Comparison of ENCODE assay signal across 11 cellular contexts in genomic region chr6:166752097-166752496, GRCh38.
DNase-seq lines count a peak whose midpoint lies in the region; ATAC-seq, FAIRE-seq and TF ChIP-seq lines count a peak whose summit lies in the region.
"Had no signal": no experiment of that assay in that cellular context is flagged by ENCODE, and none has a peak within 500 bp of the region (broad histone marks: within the 10 kb centered on the region; RNA-seq: fewer than 3 reads in every experiment).

No MANE protein-coding gene starts in this region.

- no peak overlapping the region for H3K27ac Mint-ChIP-seq in glutamatergic neuron (ENCODE audit: unreplicated experiment)

- peak; percentile 95 for ATAC-seq in GM18861 (IDR thresholded peaks at IDR 0.05; ENCODE audit: unreplicated experiment)
- peak; percentile 74 for ATAC-seq in GM21515 (IDR thresholded peaks at IDR 0.05; ENCODE audit: unreplicated experiment)
- ATAC-seq in HG03064 (IDR thresholded peaks at IDR 0.05; ENCODE audit: low read depth, unreplicated experiment) = peak; percentile 94
- ATAC-seq in Right ventricle myocardium inferior = no peak

- intact Hi-C loops in Right ventricle myocardium inferior (cut with DNase I) = no loop called here

- no peak for TF ChIP-seq CTCF in glutamatergic neuron (IDR thresholded peaks at IDR 0.05; ENCODE audit: partially characterized antibody, unreplicated experiment)
- no peak for TF ChIP-seq CTCF in RWPE1 (conservative IDR thresholded peaks at IDR 0.05; ENCODE audit: low read depth)

- H3K9me3 Mint-ChIP-seq in glutamatergic neuron (ENCODE audit: unreplicated experiment) = peaks cover 17% of the 10 kb centered on the region

- CTCF ChIA-PET in RWPE1 (lab: Yijun Ruan, JAX) = no interaction called here

- no peak overlapping the region for H3K27ac ChIP-seq in RWPE1

- peaks cover 7% of the 10 kb centered on the region for H3K27me3 Mint-ChIP-seq in glutamatergic neuron (ENCODE audit: unreplicated experiment)

- H3K4me1 Mint-ChIP-seq in glutamatergic neuron (ENCODE audit: low read depth, unreplicated experiment) = peaks cover 40% of the 10 kb centered on the region

- DNase-seq in glutamatergic neuron (no peak), RWPE1 (ENCODE audit: low spot score) (no peak), GM12891 (ENCODE audit: insufficient read length, low spot score) (no peak), Right ventricle myocardium inferior (ENCODE audit: missing footprints) (no peak), NCI-H1436 treated with DMSO at 0.1 percent for 48 hours (lab: John Stamatoyannopoulos, UW) (no peak)
- DNase-seq: central memory CD4-positive, alpha-beta T cell; KBM-7; NCI-H2171 had no signal

- POLR2A ChIA-PET in RWPE1 (lab: Yijun Ruan, JAX; ENCODE audit: low non-redundant PET) = no interaction called here

- no peak for FAIRE-seq in GM12891 (lab: Jason Lieb, UNC)

- no peak for TF ChIP-seq POLR2A in GM12891 (IDR thresholded peaks at IDR 0.05; ENCODE audit: low read depth, low read length)

- no peaks in the 10 kb centered on the region for H3K36me3 Mint-ChIP-seq in glutamatergic neuron (ENCODE audit: unreplicated experiment)

- H3K4me3 Mint-ChIP-seq in glutamatergic neuron (ENCODE audit: unreplicated experiment) = peak overlapping the region; percentile 71

TF ChIP-seq in GM12891, 5 proteins besides CTCF, POLR2A, EP300 and RAD21:
- TF ChIP-seq SPI1 (IDR thresholded peaks at IDR 0.05; ENCODE audit: low read depth, low read length) = no peak
